24 cellular contexts compared by ENCODE assay signal in genomic region chr21:17295997-17296396, GRCh38.
"Had no signal": no experiment of that assay in that cellular context is flagged by ENCODE, and none has a peak within 500 bp of the region (broad histone marks: within the 10 kb centered on the region; RNA-seq: fewer than 3 reads in every experiment).

No MANE protein-coding gene starts in this region.

- H3K27ac ChIP-seq: SJSA1, SK-N-MC had no signal

- H3K9me3 ChIP-seq: MG63, SJSA1 had no signal

- H3K27me3 ChIP-seq: MG63, SJSA1 had no signal

- H3K36me3 ChIP-seq: MG63, SJSA1 had no signal

- H3K4me3 ChIP-seq: MG63, SJSA1, SK-N-MC had no signal

- FAIRE-seq: RCC 7860 had no signal

- DNase-seq: IMR-90, Karpas-422, KG1, MG63, NCI-H1092, NCI-H1105 treated with DMSO at 0.1 percent for 48 hours, NCI-H1417 treated with DMSO at 0.1 percent for 48 hours, NCI-H146, NCI-H1694 treated with DMSO at 0.1 percent for 48 hours, NCI-H1930, NCI-H2081, NCI-H2107, NCI-H2227 treated with DMSO at 0.1 percent for 48 hours, NCI-H446, NCI-H510A, NCI-H524 treated with DMSO at 0.1 percent for 48 hours, NCI-H69, NCI-H774, Right ventricle myocardium superior, RPMI8226, SIG-M5 had no signal

- H3K4me1 ChIP-seq: SJSA1 had no signal
